Comparison of ENCODE assay signal across 13 cellular contexts in the genomic region with DNA sequence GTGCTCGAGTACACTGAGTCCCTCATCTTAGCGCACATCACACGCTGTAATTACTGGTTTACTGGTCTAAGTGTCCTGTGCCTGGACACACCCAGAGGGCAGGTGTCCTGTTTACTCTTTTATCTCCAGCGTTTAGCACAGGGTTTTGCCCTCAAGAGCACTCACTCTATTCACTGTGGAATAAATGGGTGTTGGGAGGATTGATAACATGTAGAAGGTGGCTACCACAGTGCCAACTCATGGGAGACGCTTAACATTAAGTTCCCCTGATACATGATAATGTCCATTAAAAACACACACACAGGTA.
DNase-seq lines count a peak whose midpoint lies in the region; ATAC-seq and TF ChIP-seq lines count a peak whose summit lies in the region.
"Had no signal": no experiment of that assay in that cellular context is flagged by ENCODE, and none has a peak within 500 bp of the region (broad histone marks: within the 10 kb centered on the region; RNA-seq: fewer than 3 reads in every experiment).

No MANE protein-coding gene starts in this region.

- H3K9me3 ChIP-seq in Loucy (ENCODE audit: insufficient read depth, low read depth, low read length) = no peaks in the 10 kb centered on the region
- no peaks in the 10 kb centered on the region for H3K9me3 ChIP-seq in body of pancreas

- ATAC-seq in body of pancreas = no peak

- no peak overlapping the region for H3K56ac ChIP-seq in mesendoderm (ENCODE audit: low read length)

- H3K9ac ChIP-seq in Loucy (ENCODE audit: low read depth, low read length, poor library complexity, severe bottlenecking) (peak overlapping the region; percentile 73), mesendoderm (ENCODE audit: low read length) (no peak overlapping the region)

- H3K23ac ChIP-seq in mesendoderm (ENCODE audit: low read length) = no peak overlapping the region

- no peaks in the 10 kb centered on the region for H3K9me2 ChIP-seq in Loucy (replicated peaks; ENCODE audit: low read depth, low read length)

- H3K27ac ChIP-seq in body of pancreas = peak overlapping the region in 3 of 4 donors; percentile 6 to 42 (median 28)
- H3K27ac ChIP-seq in skin epidermis = peak overlapping the region in 16 of 21 experiments; percentile 17 to 83 (median 73)
- no peak overlapping the region for H3K27ac ChIP-seq in mesendoderm (ENCODE audit: low read depth, low read length)

- H2BK15ac ChIP-seq in mesendoderm (replicated peaks; ENCODE audit: low read depth) = no peak overlapping the region

- no peak overlapping the region for H4K5ac ChIP-seq in mesendoderm (ENCODE audit: low read length)

- no peak overlapping the region for H3K4ac ChIP-seq in mesendoderm (ENCODE audit: low read depth, low read length)

- H3K36me3 ChIP-seq in Loucy (ENCODE audit: insufficient read depth, low read length) (no peaks in the 10 kb centered on the region), body of pancreas (replicated peaks in 1 of 2; ENCODE audit: insufficient read depth in 1 of 2, low read depth in 2 of 2) (no peaks in the 10 kb centered on the region), mesendoderm (ENCODE audit: control insufficient read depth, insufficient read depth, low read length) (no peaks in the 10 kb centered on the region)

- peak; percentile 45 for DNase-seq in DMS53 (lab: John Stamatoyannopoulos, UW)
- DNase-seq in DMS53 treated with DMSO at 0.1 percent for 48 hours (lab: John Stamatoyannopoulos, UW; ENCODE audit: unreplicated experiment) = no peak
- DNase-seq in body of pancreas = no peak
- DNase-seq in mesendoderm = no peak
- no peak for DNase-seq in NCI-H2227 treated with DMSO at 0.1 percent for 48 hours (lab: John Stamatoyannopoulos, UW)
- no peak for DNase-seq in KBM-7
- DNase-seq: 8988T, H7, NCI-H524 treated with DMSO at 0.1 percent for 48 hours, nucleus accumbens, trophoblast cell had no signal

- H3K4me1 ChIP-seq in Loucy (ENCODE audit: insufficient read depth, low read length, poor library complexity, severe bottlenecking) (peaks cover 62% of the 10 kb centered on the region), body of pancreas (peaks cover 67% of the 10 kb centered on the region), mesendoderm (ENCODE audit: control insufficient read depth, low read depth, low read length) (peaks cover 12% of the 10 kb centered on the region)

- 68 to 75% methylated on average over 4 to 5 of the region's 5 CpGs for WGBS in body of pancreas, 2 donors
- WGBS in mesendoderm (ENCODE audit: extremely low coverage, insufficient coverage, low lambda C conversion rate) = no CpG with 5 or more reads among the region's 5 CpGs

- no peaks in the 10 kb centered on the region for H4K20me1 ChIP-seq in Loucy (ENCODE audit: insufficient read depth, low read length, poor library complexity, severe bottlenecking)

- TF ChIP-seq CTCF in Loucy (conservative IDR thresholded peaks at IDR 0.05; ENCODE audit: low read length) = no peak
- no peak for TF ChIP-seq CTCF in body of pancreas (IDR thresholded peaks at IDR 0.05)

- H3K4me2 ChIP-seq in Loucy (ENCODE audit: low read depth, low read length, poor library complexity, severe bottlenecking) (peak overlapping the region; percentile 71), mesendoderm (ENCODE audit: low read length) (no peak overlapping the region)

- H2BK120ac ChIP-seq in mesendoderm (ENCODE audit: low read depth, low read length) = no peak overlapping the region

- no peak overlapping the region for H2BK5ac ChIP-seq in mesendoderm (ENCODE audit: low read length)

- in situ Hi-C loops in KBM-7 (cut with MboI; ENCODE audit: low pct_unique_long_range_greater_than_20kb, low sequenced_read_pairs) = no loop called here

- no peaks in the 10 kb centered on the region for H3F3A ChIP-seq in Loucy (ENCODE audit: low read depth)

- H3K27me3 ChIP-seq in Loucy (ENCODE audit: insufficient read depth, low read length, poor library complexity, severe bottlenecking) (no peaks in the 10 kb centered on the region), body of pancreas (no peaks in the 10 kb centered on the region), mesendoderm (ENCODE audit: insufficient read depth, low read length, poor library complexity) (no peaks in the 10 kb centered on the region)

- H3K18ac ChIP-seq in mesendoderm (ENCODE audit: low read length) = no peak overlapping the region

- H2AFZ ChIP-seq in Loucy (ENCODE audit: low read length) = peak overlapping the region; percentile 47

- H3K79me1 ChIP-seq in mesendoderm (ENCODE audit: low read length) = no peaks in the 10 kb centered on the region

- peak overlapping the region; percentile 70 for H3K4me3 ChIP-seq in Loucy (ENCODE audit: low read length, poor library complexity, severe bottlenecking)
- H3K4me3 ChIP-seq in body of pancreas = no peak overlapping the region
- no peak overlapping the region for H3K4me3 ChIP-seq in skin epidermis
- H3K4me3 ChIP-seq in mesendoderm (ENCODE audit: low read length) = no peak overlapping the region

- H2AK5ac ChIP-seq in mesendoderm (ENCODE audit: low read length) = no peak overlapping the region

- intact Hi-C loops in body of pancreas (cut with DNase I) = no loop called here

- TF ChIP-seq POLR2A in body of pancreas (IDR thresholded peaks at IDR 0.05) = no peak

- H4K8ac ChIP-seq in mesendoderm (ENCODE audit: low read depth, low read length) = no peak overlapping the region

- H3K79me2 ChIP-seq in Loucy (ENCODE audit: insufficient read depth, low read length) (peaks cover 8% of the 10 kb centered on the region; the same call in 1 of the 2 replicates), mesendoderm (ENCODE audit: control insufficient read depth, insufficient read depth, low read length) (no peaks in the 10 kb centered on the region)
